15 cellular contexts compared by ENCODE assay signal in the genomic region with DNA sequence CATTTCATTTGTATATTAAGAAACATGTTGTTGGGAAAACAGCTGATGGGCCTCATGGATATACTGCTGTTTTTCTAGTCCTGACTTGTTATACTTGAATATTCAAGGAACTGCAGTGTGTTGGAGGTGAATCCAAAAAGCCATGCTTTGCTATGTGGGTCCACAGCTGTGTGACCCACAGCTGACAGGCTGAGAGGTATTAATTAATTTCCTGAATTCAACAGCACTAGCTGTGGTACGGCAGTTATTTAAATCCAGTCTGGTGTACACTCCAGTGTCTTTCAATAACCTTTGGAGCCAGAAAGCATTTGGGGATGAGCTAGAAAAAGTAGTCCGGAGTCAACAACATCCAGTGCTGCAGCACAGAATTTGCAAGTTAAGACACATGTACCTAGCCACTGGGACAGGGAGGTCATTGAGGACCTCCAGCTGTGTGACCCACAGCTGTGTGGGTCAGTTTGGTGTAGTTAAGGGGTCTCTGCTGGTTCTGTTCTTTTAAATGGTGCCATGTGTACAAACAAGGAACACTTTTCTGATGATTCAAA. TPM values are rescaled to one million over a fixed set of nuclear protein-coding genes. Genes with fewer than 3 reads are reported as not detected.
A peak's percentile ranks its signal among the peaks of the same experiment; 100 is the strongest.
DNase-seq lines count a peak whose midpoint lies in the region; ATAC-seq and TF ChIP-seq lines count a peak whose summit lies in the region.
"Had no signal": no experiment of that assay in that cellular context is flagged by ENCODE, and none has a peak within 500 bp of the region (broad histone marks: within the 10 kb centered on the region; RNA-seq: fewer than 3 reads in every experiment).

No MANE protein-coding gene starts in this region.

- peaks cover 3% of the 10 kb centered on the region for H3K4me1 Mint-ChIP-seq in endodermal cell

- ATAC-seq in HG03432 (IDR thresholded peaks at IDR 0.05; ENCODE audit: unreplicated experiment) = peak; percentile 2
- ATAC-seq: HepG2 had no signal

- no peaks in the 10 kb centered on the region for H3K27me3 Mint-ChIP-seq in endodermal cell (ENCODE audit: insufficient read depth)
- H3K27me3 Mint-ChIP-seq: CD8-positive, alpha-beta memory T cell had no signal

- no peaks in the 10 kb centered on the region for H3K4me1 ChIP-seq in endodermal cell (ENCODE audit: control insufficient read depth, insufficient read depth, low read length)

- H3K9me3 ChIP-seq in endodermal cell (ENCODE audit: control insufficient read depth, low read length) = no peaks in the 10 kb centered on the region
- H3K9me3 ChIP-seq: BLaER1 treated with 17β-estradiol and CSF1 and Interleukin-3, amounts not matched to agents 10 nM and 100 nM; MG63; SJSA1 had no signal

- H3K4me3 Mint-ChIP-seq in endodermal cell = no peak overlapping the region

- DNase-seq in NCI-H1105 treated with DMSO at 0.1 percent for 48 hours (lab: John Stamatoyannopoulos, UW) = peak; percentile 30
- no peak for DNase-seq in NCI-H1105 (lab: John Stamatoyannopoulos, UW)
- peak; percentile 79 for DNase-seq in NCI-H69 (lab: John Stamatoyannopoulos, UW)
- peak; percentile 53 for DNase-seq in left kidney (ENCODE audit: low read depth, low spot score)
- DNase-seq in amniotic stem cell (lab: John Stamatoyannopoulos, UW) = no peak
- DNase-seq in endodermal cell = no peak
- no peak for DNase-seq in GDM1 (lab: John Stamatoyannopoulos, UW)
- DNase-seq: CD8-positive, alpha-beta memory T cell; MG63; NCI-H226 had no signal

- no peak overlapping the region for H3K4me3 ChIP-seq in endodermal cell (ENCODE audit: low read length)
- H3K4me3 ChIP-seq: BLaER1 treated with 17β-estradiol and CSF1 and Interleukin-3, amounts not matched to agents 10 nM and 100 nM; MG63; SJSA1 had no signal

- no peaks in the 10 kb centered on the region for H3K9me3 Mint-ChIP-seq in endodermal cell

- no peak overlapping the region for H3K27ac Mint-ChIP-seq in endodermal cell

- no peak overlapping the region for H3K27ac ChIP-seq in endodermal cell (ENCODE audit: low read depth, low read length)
- H3K27ac ChIP-seq: BLaER1 treated with 17β-estradiol and CSF1 and Interleukin-3, amounts not matched to agents 10 nM and 100 nM; KMS-11; SJSA1 had no signal

- H3K36me3 ChIP-seq in endodermal cell (ENCODE audit: control insufficient read depth, insufficient read depth, low read length) = no peaks in the 10 kb centered on the region
- H3K36me3 ChIP-seq: MG63, SJSA1 had no signal

- WGBS in endodermal cell (ENCODE audit: insufficient coverage in 1 of 2, insufficient read length in 1 of 2), 2 experiments = 91 to 100% methylated on average over 2 of the region's 2 CpGs

- TF ChIP-seq CTCF in endodermal cell (conservative IDR thresholded peaks at IDR 0.05) = no peak

- no peaks in the 10 kb centered on the region for H3K36me3 Mint-ChIP-seq in endodermal cell (ENCODE audit: low read depth)

- no peaks in the 10 kb centered on the region for H3K27me3 ChIP-seq in endodermal cell (ENCODE audit: control insufficient read depth, insufficient read depth, low read length, poor library complexity, severe bottlenecking)
- H3K27me3 ChIP-seq: MG63, SJSA1 had no signal

- no peak overlapping the region for H3K9ac ChIP-seq in endodermal cell (ENCODE audit: extremely low read depth, low read length, poor library complexity, severe bottlenecking)
- H3K9ac ChIP-seq: BLaER1 treated with 17β-estradiol and CSF1 and Interleukin-3, amounts not matched to agents 10 nM and 100 nM; KMS-11 had no signal

RNA-seq across cellular contexts. Expression of a gene that starts 19.1 kb away (rescaled TPM):
- 10 to 100 TPM; 11.4 to 15.2 TPM for total RNA-seq in endodermal cell
- 3.5 TPM for polyA plus RNA-seq in endodermal cell (2013, experiment 1 of 2)
- polyA plus RNA-seq in endodermal cell (2013, experiment 2 of 2) = 4.6 TPM

Comparison
In these comparisons a context has a peak if more than half of its experiments do, and no peak if none do; other contexts are left out.
1. DNase-seq: peak in NCI-H1105 treated with DMSO at 0.1 percent for 48 hours (single experiment), NCI-H69 (single experiment) and left kidney (single experiment); none in NCI-H1105 (single experiment), amniotic stem cell (single experiment), endodermal cell (single experiment) and GDM1 (single experiment).